Comparison of ENCODE assay signal across 1 cellular context in the genomic region with DNA sequence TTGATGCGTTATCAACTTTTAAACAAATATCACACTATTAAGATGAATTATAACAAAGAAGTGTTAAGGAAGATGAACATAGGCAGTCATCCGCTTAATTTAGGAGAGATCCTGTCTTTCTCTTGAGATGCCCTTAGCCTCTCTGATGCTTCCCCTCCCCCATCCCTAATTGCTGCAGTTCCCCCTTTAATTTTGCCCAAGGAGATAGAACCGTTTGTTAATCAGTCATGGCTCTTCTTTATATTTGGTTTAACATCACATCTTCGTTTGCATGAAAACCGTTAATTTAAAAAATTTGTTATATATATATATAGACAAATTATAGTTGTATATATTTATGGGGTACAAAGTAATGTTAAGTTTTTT.
TF ChIP-seq lines count a peak whose summit lies in the region.

No MANE protein-coding gene starts in this region.

TF ChIP-seq in H1, 55 proteins besides CTCF, POLR2A, EP300 and RAD21:
- TF ChIP-seq PHF8 (conservative IDR thresholded peaks at IDR 0.05; ENCODE audit: low read depth, low read length) (no peak), SIX5 (IDR thresholded peaks at IDR 0.05; ENCODE audit: low read depth, low read length) (no peak)
